In the genomic region with DNA sequence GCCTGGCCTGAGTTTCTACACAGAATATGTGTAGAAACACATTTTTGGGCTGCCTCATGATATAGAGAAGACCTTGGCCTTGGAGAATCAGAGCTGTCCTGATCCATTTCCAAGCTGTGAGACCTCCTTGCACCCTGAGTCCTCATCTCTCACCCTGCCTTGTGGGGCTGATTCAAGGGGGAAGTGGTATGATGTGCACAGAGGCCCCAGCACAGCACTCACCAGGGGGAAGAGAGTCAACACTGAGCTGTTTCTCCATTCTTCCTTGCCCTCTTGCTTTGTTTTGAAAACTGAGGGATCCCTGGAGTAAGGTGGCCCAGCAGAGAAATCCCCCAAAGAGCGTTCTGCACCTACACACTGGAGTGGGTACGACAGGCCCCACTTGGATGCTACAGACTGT, we compare ENCODE assay signal across 32 cellular contexts. TPM values are rescaled to one million over a fixed set of nuclear protein-coding genes. Genes with fewer than 3 reads are reported as not detected.
DNase-seq lines count a peak whose midpoint lies in the region; ATAC-seq and TF ChIP-seq lines count a peak whose summit lies in the region.
"Had no signal": no experiment of that assay in that cellular context is flagged by ENCODE, and none has a peak within 500 bp of the region (broad histone marks: within the 10 kb centered on the region; RNA-seq: fewer than 3 reads in every experiment).

No MANE protein-coding gene starts in this region.

- H3K79me2 ChIP-seq in OCI-LY1 (ENCODE audit: insufficient read depth, low read length), result peaks cover 6% of the 10 kb centered on the region; the same call in 1 of the 2 replicates

- TF ChIP-seq CTCF in OCI-LY1 (IDR thresholded peaks at IDR 0.05; ENCODE audit: low read length), result no peak
- no peak for TF ChIP-seq CTCF in stomach (IDR thresholded peaks at IDR 0.05)
- TF ChIP-seq CTCF in lower lobe of right lung (IDR thresholded peaks at IDR 0.05), result no peak

- TF ChIP-seq POLR2A in stomach (IDR thresholded peaks at IDR 0.05), result no peak

- no peak overlapping the region; the same call in 1 of the 2 replicates for H3K9ac ChIP-seq in OCI-LY1 (ENCODE audit: low read length)
- H3K9ac ChIP-seq: GM23248, SK-N-SH had no signal

- H3K36me3 Mint-ChIP-seq in naive B cell, result no peaks in the 10 kb centered on the region

- no peaks in the 10 kb centered on the region for H3K9me3 ChIP-seq in OCI-LY1 (ENCODE audit: low read length)
- H3K9me3 ChIP-seq in stomach, result no peaks in the 10 kb centered on the region
- no peaks in the 10 kb centered on the region for H3K9me3 ChIP-seq in lower lobe of right lung
- H3K9me3 ChIP-seq: sigmoid colon, SK-N-SH, upper lobe of left lung had no signal

- no peak overlapping the region for H3K4me3 ChIP-seq in OCI-LY1 (ENCODE audit: low read depth, low read length, poor library complexity, severe bottlenecking)
- H3K4me3 ChIP-seq in stomach, result no peak overlapping the region
- no peak overlapping the region for H3K4me3 ChIP-seq in lower lobe of right lung
- H3K4me3 ChIP-seq: GM23248, MG63, sigmoid colon, upper lobe of left lung had no signal

- DNase-seq in GDM1 (lab: John Stamatoyannopoulos, UW) (peak; percentile 32), Kasumi-1 (lab: John Stamatoyannopoulos, UW) (peak; percentile 38), naive B cell (no peak), stomach (no peak), lower lobe of right lung (no peak)
- DNase-seq: activated CD4-positive, alpha-beta T cell treated with anti-CD3 and anti-CD28 coated beads for 36 hours; activated CD8-positive, alpha-beta memory T cell treated with anti-CD3 and anti-CD28 coated beads, Interleukin-2, amount 50 U/mL, for 48 hours; activated CD8-positive, alpha-beta T cell treated with anti-CD3 and anti-CD28 coated beads for 36 hours; activated naive CD4-positive, alpha-beta T cell treated with anti-CD3 and anti-CD28 coated beads for 36 hours; caudate nucleus; cortex of kidney; DND-41; effector memory CD4-positive, alpha-beta T cell; glutamatergic neuron; GM23248; KBM-7; mesendoderm; MG63; NCI-H1436; NCI-H2081; NCI-H345; NCI-H748 treated with DMSO at 0.1 percent for 48 hours; sigmoid colon; SK-N-SH; stimulated activated CD4-positive, alpha-beta T cell treated with anti-CD3 and anti-CD28 coated beads, Interleukin-12 subunit alpha, Interleukin-12 subunit beta, amount 100 ng/mL, for 4 hours; stimulated activated CD4-positive, alpha-beta T cell treated with anti-CD3 and anti-CD28 coated beads, Interleukin-2, amount 100 ng/mL, for 48 hours; T-helper 2 cell; upper lobe of left lung had no signal

- H3K36me3 ChIP-seq in OCI-LY1 (ENCODE audit: insufficient read depth, low read length), result peaks cover 38% of the 10 kb centered on the region; the same call in 1 of the 2 replicates
- H3K36me3 ChIP-seq in stomach, result no peaks in the 10 kb centered on the region
- H3K36me3 ChIP-seq in lower lobe of right lung, result no peaks in the 10 kb centered on the region
- H3K36me3 ChIP-seq: sigmoid colon, upper lobe of left lung had no signal

- ATAC-seq in naive B cell (ENCODE audit: low read depth in 2 of 2) (no peak), GM21717 (IDR thresholded peaks at IDR 0.05; ENCODE audit: unreplicated experiment) (no peak), lower lobe of right lung (no peak)
- ATAC-seq: activated CD4-positive, alpha-beta T cell treated with anti-CD3 and anti-CD28 coated beads for 36 hours; activated CD8-positive, alpha-beta T cell treated with anti-CD3 and anti-CD28 coated beads for 36 hours had no signal

- WGBS in stomach, 5 donors, result 92 to 96% (median 94%) methylated on average over 2 of the region's 2 CpGs

- H2AFZ ChIP-seq in OCI-LY1 (ENCODE audit: low read length), result no peak overlapping the region
- H2AFZ ChIP-seq: GM23248 had no signal

- H3K27ac ChIP-seq in OCI-LY1 (ENCODE audit: low read depth, low read length, poor library complexity, severe bottlenecking), result peak overlapping the region; percentile 93
- H3K27ac ChIP-seq in stomach, result peak overlapping the region in 2 of 5 donors; percentile 9 to 14
- no peak overlapping the region for H3K27ac ChIP-seq in lower lobe of right lung
- H3K27ac ChIP-seq: C4-2B, GM23248, sigmoid colon had no signal

- peak overlapping the region in 5 of 6 donors; percentile 52 to 93 (median 75) for H3K27ac Mint-ChIP-seq in naive B cell
- H3K27ac Mint-ChIP-seq: activated CD4-positive, alpha-beta T cell treated with anti-CD3 and anti-CD28 coated beads for 36 hours; activated CD8-positive, alpha-beta T cell treated with anti-CD3 and anti-CD28 coated beads for 36 hours; activated naive CD4-positive, alpha-beta T cell treated with anti-CD3 and anti-CD28 coated beads for 36 hours; progenitor cell of endocrine pancreas had no signal

- intact Hi-C loops in stomach (cut with DNase I; ENCODE audit: low total_unique reads), result no loop called here
- intact Hi-C loops in lower lobe of right lung (cut with DNase I), result no loop called here

- H3F3A ChIP-seq in OCI-LY1 (ENCODE audit: insufficient read depth, low read length), result peaks cover 4% of the 10 kb centered on the region; the same call in 1 of the 2 replicates

- H4K20me1 ChIP-seq in OCI-LY1 (ENCODE audit: insufficient read depth, low read length), result no peaks in the 10 kb centered on the region

- TF ChIP-seq EP300 in stomach (IDR thresholded peaks at IDR 0.05), result no peak

- no peaks in the 10 kb centered on the region for H3K9me2 ChIP-seq in OCI-LY1 (ENCODE audit: low read depth, low read length)
- H3K9me2 ChIP-seq: SK-N-SH had no signal

- peaks cover 41 to 54% (median 44%) of the 10 kb centered on the region in 3 donors for H3K4me1 Mint-ChIP-seq in naive B cell

- H3K4me2 ChIP-seq in OCI-LY1 (ENCODE audit: low read length), result no peak overlapping the region
- H3K4me2 ChIP-seq: SK-N-SH had no signal

- no peaks in the 10 kb centered on the region for H3K27me3 ChIP-seq in OCI-LY1 (ENCODE audit: insufficient read depth, low read length)
- no peaks in the 10 kb centered on the region for H3K27me3 ChIP-seq in stomach
- no peaks in the 10 kb centered on the region for H3K27me3 ChIP-seq in lower lobe of right lung (ENCODE audit: low read depth)
- H3K27me3 ChIP-seq: MG63, sigmoid colon, upper lobe of left lung had no signal

- H3K27me3 Mint-ChIP-seq in naive B cell, result no peaks in the 10 kb centered on the region
- H3K27me3 Mint-ChIP-seq: activated CD4-positive, alpha-beta T cell treated with anti-CD3 and anti-CD28 coated beads for 36 hours; activated CD8-positive, alpha-beta T cell treated with anti-CD3 and anti-CD28 coated beads for 36 hours had no signal

- H3K4me1 ChIP-seq in OCI-LY1 (ENCODE audit: insufficient read depth, low read length, severe bottlenecking) (peaks cover 95% of the 10 kb centered on the region), stomach (peaks cover 24 to 51% (median 30%) of the 10 kb centered on the region in 4 donors), lower lobe of right lung (peaks cover 40% of the 10 kb centered on the region)

- no peaks in the 10 kb centered on the region for H3K9me3 Mint-ChIP-seq in naive B cell
- H3K9me3 Mint-ChIP-seq: activated CD8-positive, alpha-beta T cell treated with anti-CD3 and anti-CD28 coated beads for 36 hours; activated naive CD4-positive, alpha-beta T cell treated with anti-CD3 and anti-CD28 coated beads for 36 hours had no signal

- H3K4me3 Mint-ChIP-seq in naive B cell, result no peak overlapping the region
- H3K4me3 Mint-ChIP-seq: activated CD4-positive, alpha-beta T cell treated with anti-CD3 and anti-CD28 coated beads for 36 hours; activated CD8-positive, alpha-beta T cell treated with anti-CD3 and anti-CD28 coated beads for 36 hours; activated naive CD4-positive, alpha-beta T cell treated with anti-CD3 and anti-CD28 coated beads for 36 hours had no signal

RNA-seq across cellular contexts. Expression of a gene that starts 59.1 kb away (rescaled TPM):
- polyA plus RNA-seq in naive B cell (ENCODE audit: low read depth in 6 of 6), result 1 to 10 TPM in 3 of 6 donors, under 1 TPM in 3; 0.10 to 2.6 (median 0.96) TPM
- 10 to 100 TPM in 3 of 5 donors, 1 to 10 TPM in 2; 5.2 to 28.1 (median 13.4) TPM for total RNA-seq in stomach
- polyA plus RNA-seq in stomach, result 1 to 10 TPM; 1.8 to 5.9 (median 4.6) TPM
- total RNA-seq in lower lobe of right lung, result 29.9 TPM

Comparison
In these comparisons a context has a peak if more than half of its experiments do, and no peak if none do; other contexts are left out.
1. DNase-seq: peak in GDM1 (single experiment) and Kasumi-1 (2 of 2); none in naive B cell (single experiment), stomach (single experiment) and lower lobe of right lung (single experiment).